Comparison of ENCODE assay signal across 14 cellular contexts in the genomic region with DNA sequence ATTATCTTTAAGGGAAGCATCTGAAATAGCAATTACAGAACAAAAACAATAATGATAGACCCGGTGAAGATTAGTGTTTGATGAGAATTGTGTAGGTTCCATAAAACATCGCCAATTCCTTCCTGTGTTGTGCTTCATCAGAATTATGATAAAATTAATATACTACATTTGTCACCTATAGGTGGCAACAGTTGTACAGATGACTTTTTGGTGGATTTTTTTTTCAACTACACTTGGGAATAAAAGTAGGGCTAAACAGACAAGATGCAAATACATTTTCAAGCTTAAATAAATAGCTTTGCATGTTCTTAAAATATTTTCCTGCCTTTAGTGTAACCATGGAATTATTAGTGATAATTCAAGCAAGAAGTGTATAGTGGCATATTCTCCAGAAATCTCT. TPM values are rescaled to one million over a fixed set of nuclear protein-coding genes. Genes with fewer than 3 reads are reported as not detected.
DNase-seq lines count a peak whose midpoint lies in the region; ATAC-seq, FAIRE-seq and TF ChIP-seq lines count a peak whose summit lies in the region.
"Had no signal": no experiment of that assay in that cellular context is flagged by ENCODE, and none has a peak within 500 bp of the region (broad histone marks: within the 10 kb centered on the region; RNA-seq: fewer than 3 reads in every experiment).

No MANE protein-coding gene starts in this region.

- dilution Hi-C loops in IMR-90 (cut with HindIII; ENCODE audit: low sequenced_read_pairs, unreplicated experiment) = no loop called here

- in situ Hi-C loops in IMR-90 (cut with MboI; ENCODE audit: low sequenced_read_pairs) (no loop called here), SK-MEL-5 (cut with HindIII; ENCODE audit: low pct_unique_long_range_greater_than_20kb, low sequenced_read_pairs) (loop anchor here (25.0 kb wide), 1 partner anchor 160 kb away; no protein-coding TSS in a partner anchor)

- H3K23ac ChIP-seq in IMR-90 (ENCODE audit: low read depth, low read length) = no peak overlapping the region

- no peak overlapping the region for H4K91ac ChIP-seq in IMR-90 (ENCODE audit: insufficient read depth, low read depth, low read length)

- no peak overlapping the region for H3K18ac ChIP-seq in IMR-90 (ENCODE audit: low read depth, low read length)

- H3K27me3 Mint-ChIP-seq in glutamatergic neuron (ENCODE audit: unreplicated experiment) = no peaks in the 10 kb centered on the region
- peaks cover 81% of the 10 kb centered on the region for H3K27me3 Mint-ChIP-seq in WTC11 (ENCODE audit: low read depth)

- TF ChIP-seq POLR2A in IMR-90 (IDR thresholded peaks at IDR 0.05; ENCODE audit: low read depth, low read length) = no peak

- H2AK9ac ChIP-seq in IMR-90 (replicated peaks; ENCODE audit: low read depth, low read length, poor library complexity) = no peak overlapping the region

- H3K4me3 Mint-ChIP-seq in glutamatergic neuron (ENCODE audit: unreplicated experiment) (no peak overlapping the region), WTC11 (no peak overlapping the region)
- H3K4me3 Mint-ChIP-seq: activated naive CD8-positive, alpha-beta T cell; CD4-positive, CD25-positive, alpha-beta regulatory T cell had no signal

- H2AFZ ChIP-seq in IMR-90 (replicated peaks; ENCODE audit: low read length, poor library complexity) = no peak overlapping the region

- peaks cover 5% of the 10 kb centered on the region; the same call in 1 of the 2 replicates for H3K4me1 ChIP-seq in IMR-90 (ENCODE audit: control insufficient read depth, insufficient read depth, low read length)

- H3K9ac ChIP-seq in IMR-90 (ENCODE audit: low read depth, low read length) = no peak overlapping the region

- H2AK5ac ChIP-seq in IMR-90 (ENCODE audit: low read depth, low read length) = no peak overlapping the region

- H3K27me3 ChIP-seq in IMR-90 (ENCODE audit: control insufficient read depth, insufficient read depth, low read length) = no peaks in the 10 kb centered on the region

- no peaks in the 10 kb centered on the region for H3K36me3 Mint-ChIP-seq in glutamatergic neuron (ENCODE audit: unreplicated experiment)
- no peaks in the 10 kb centered on the region for H3K36me3 Mint-ChIP-seq in WTC11
- H3K36me3 Mint-ChIP-seq: activated naive CD8-positive, alpha-beta T cell; CD4-positive, CD25-positive, alpha-beta regulatory T cell had no signal

- intact Hi-C loops in IMR-90 (cut with micrococcal nuclease) = loop anchor here (10.0 kb wide), 1 partner anchor 1168 kb away; no protein-coding TSS in a partner anchor

- no TSS peak for BruUV-seq in IMR-90 (replicated peaks; lab: Mats Ljungman, UMichigan)

- peaks cover 0 to 15% of the 10 kb centered on the region in 2 experiments; a peak in 2 of 4 replicates for H3K79me1 ChIP-seq in IMR-90 (ENCODE audit: low read depth in 1 of 2, low read length in 2 of 2)

- no peak overlapping the region for H3K27ac ChIP-seq in IMR-90 (ENCODE audit: insufficient read depth, low read length)

- H4K20me1 ChIP-seq in IMR-90 (ENCODE audit: insufficient read depth, low read length) = no peaks in the 10 kb centered on the region

- no peak overlapping the region for H2BK15ac ChIP-seq in IMR-90 (ENCODE audit: low read depth, low read length)

- no peaks in the 10 kb centered on the region for H3K9me3 ChIP-seq in IMR-90 (ENCODE audit: control insufficient read depth, insufficient read depth, low read length)

- no peak overlapping the region for H4K5ac ChIP-seq in IMR-90 (ENCODE audit: low read depth, low read length)

- H3K4me3 ChIP-seq in IMR-90 (ENCODE audit: insufficient read depth, low read depth, low read length) = no peak overlapping the region

- TF ChIP-seq RAD21 in IMR-90 (IDR thresholded peaks at IDR 0.05; ENCODE audit: low read length) = peak; percentile 19; the same call in 1 of the 2 replicates

- DNase-seq in D721Med (ENCODE audit: insufficient read length, low spot score) = no peak
- no peak for DNase-seq in IMR-90
- DNase-seq in SK-MEL-5 (ENCODE audit: low read depth, low spot score) = peak; percentile 32
- no peak for DNase-seq in glutamatergic neuron
- DNase-seq in GM03348 (ENCODE audit: low spot score) = no peak
- no peak for DNase-seq in NCI-H774 (lab: John Stamatoyannopoulos, UW)
- no peak for DNase-seq in WTC11 (ENCODE audit: low spot score)
- DNase-seq: activated CD8-positive, alpha-beta memory T cell treated with anti-CD3 and anti-CD28 coated beads, Interleukin-2, amount 50 U/mL, for 4 hours; CD4-positive, CD25-positive, alpha-beta regulatory T cell; mesendoderm; MV-4-11; small intestine had no signal

- no peak overlapping the region for H3K4me2 ChIP-seq in IMR-90 (ENCODE audit: low read depth, low read length)

- H4K8ac ChIP-seq in IMR-90 (ENCODE audit: low read depth in 2 of 2, low read length in 2 of 2) = no peak overlapping the region

- ATAC-seq in IMR-90 (ENCODE audit: low read depth) (no peak), WTC11 (no peak)
- ATAC-seq: esophagus mucosa had no signal

- H3K56ac ChIP-seq in IMR-90 (ENCODE audit: extremely low read depth, insufficient read depth, low read length) = no peak overlapping the region

- H3K4me1 Mint-ChIP-seq in glutamatergic neuron (ENCODE audit: low read depth, unreplicated experiment) (peaks cover 2% of the 10 kb centered on the region), WTC11 (no peaks in the 10 kb centered on the region)
- H3K4me1 Mint-ChIP-seq: CD4-positive, CD25-positive, alpha-beta regulatory T cell had no signal

- H3K27ac Mint-ChIP-seq in glutamatergic neuron (ENCODE audit: unreplicated experiment) = no peak overlapping the region
- no peak overlapping the region for H3K27ac Mint-ChIP-seq in WTC11
- H3K27ac Mint-ChIP-seq: activated naive CD8-positive, alpha-beta T cell; CD4-positive, CD25-positive, alpha-beta regulatory T cell had no signal

- TF ChIP-seq CTCF in D721Med (IDR thresholded peaks at IDR 0.05; ENCODE audit: insufficient read depth, missing control alignments) (peak; percentile 36), IMR-90 (conservative IDR thresholded peaks at IDR 0.05; ENCODE audit: low read depth, low read length) (peak; percentile 27; the same call in 1 of the 2 replicates), glutamatergic neuron (IDR thresholded peaks at IDR 0.05; ENCODE audit: partially characterized antibody, unreplicated experiment) (peak; percentile 32), WTC11 (IDR thresholded peaks at IDR 0.05) (no peak)

- H3K36me3 ChIP-seq in IMR-90 (ENCODE audit: control insufficient read depth, insufficient read depth, low read length) = no peaks in the 10 kb centered on the region

- H3K9me3 Mint-ChIP-seq in glutamatergic neuron (ENCODE audit: unreplicated experiment) (no peaks in the 10 kb centered on the region), WTC11 (no peaks in the 10 kb centered on the region)

- H3K4ac ChIP-seq in IMR-90 (ENCODE audit: low read depth, low read length) = no peak overlapping the region

- POLR2A ChIA-PET in IMR-90 (lab: Charles Lee; ENCODE audit: unreplicated experiment) (no interaction called here), WTC11 (lab: Charles Lee) (no interaction called here)

- H2BK20ac ChIP-seq in IMR-90 (ENCODE audit: low read depth, low read length) = no peak overlapping the region; the same call in 1 of the 2 replicates

- no peak overlapping the region; the same call in 1 of the 2 replicates for H2BK120ac ChIP-seq in IMR-90 (ENCODE audit: low read depth, low read length)

- no peak overlapping the region for H3K14ac ChIP-seq in IMR-90 (replicated peaks; ENCODE audit: low read depth, low read length)

- no peak for FAIRE-seq in D721Med (lab: Jason Lieb, UNC)
- FAIRE-seq: small intestine had no signal

- peaks cover 4% of the 10 kb centered on the region; the same call in 1 of the 2 replicates for H3K9me1 ChIP-seq in IMR-90 (ENCODE audit: insufficient read depth, low read length)

- no CpG with 5 or more reads among the region's 2 CpGs for WGBS in IMR-90 (ENCODE audit: extremely low coverage in 2 of 2, insufficient read length in 1 of 2), 2 experiments

- CTCF ChIA-PET in IMR-90 (lab: Yijun Ruan, JAX) = no interaction called here
- CTCF ChIA-PET in WTC11 (lab: Charles Lee) = interaction anchor here (1.3 kb wide), 1 partner anchor 26 kb away, joined by 3 read pairs; no protein-coding TSS in a partner anchor

- H2BK5ac ChIP-seq in IMR-90 (ENCODE audit: low read depth, low read length, poor library complexity, severe bottlenecking) = no peak overlapping the region

TF ChIP-seq in IMR-90, 13 proteins besides CTCF, POLR2A, EP300 and RAD21:
- TF ChIP-seq SMC3 (IDR thresholded peaks at IDR 0.05; ENCODE audit: low read depth, low read length) (peak; percentile 20; the same call in 1 of the 2 replicates), RFX5 (IDR thresholded peaks at IDR 0.05; ENCODE audit: low read depth, low read length) (no peak)

TF ChIP-seq in WTC11, 78 proteins besides CTCF, POLR2A, EP300 and RAD21 (continues in another document):
- no peak for TF ChIP-seq USF2 (CRISPR knock-in tag; IDR thresholded peaks at IDR 0.05)
- TF ChIP-seq ETV6 (CRISPR knock-in tag; IDR thresholded peaks at IDR 0.05) = no peak
- TF ChIP-seq MAX (CRISPR knock-in tag; IDR thresholded peaks at IDR 0.05) = no peak
- no peak for TF ChIP-seq GTF2I (CRISPR knock-in tag; conservative IDR thresholded peaks at IDR 0.05)
- no peak for TF ChIP-seq ESRRA (CRISPR knock-in tag; IDR thresholded peaks at IDR 0.05; ENCODE audit: borderline replicate concordance)
- no peak for TF ChIP-seq NR3C1 (CRISPR knock-in tag; conservative IDR thresholded peaks at IDR 0.05; ENCODE audit: low read depth)
- TF ChIP-seq ZNF232 (CRISPR knock-in tag; IDR thresholded peaks at IDR 0.05) = no peak
- no peak for TF ChIP-seq MYBL2 (CRISPR knock-in tag; IDR thresholded peaks at IDR 0.05)

RNA-seq across cellular contexts. Expression of gene LYPD1, which starts 7.0 kb away (rescaled TPM):
- total RNA-seq in IMR-90 (2012; rRNA removed) = 79.7 and 87.6 TPM in 2 replicates
- 66.1 and 66.2 TPM in 2 replicates for polyA plus RNA-seq in IMR-90 (2012; rRNA removed)
- 63.3 and 78.3 TPM in 2 replicates for polyA plus RNA-seq in IMR-90 (2012; cell fraction: cytosol; rRNA removed)
- 22.6 and 25.5 TPM in 2 replicates for polyA plus RNA-seq in IMR-90 (2012; cell fraction: nucleus; rRNA removed; ENCODE audit: low replicate concordance)
- total RNA-seq in SK-MEL-5 (2014; rRNA removed; shearing (Covaris generic)) = 28.8 and 31.4 TPM in 2 replicates
- 28.7 and 33.9 TPM in 2 replicates for polyA plus RNA-seq in SK-MEL-5 (2015; cell fraction: cytosol; rRNA removed)
- 3.2 and 5.7 TPM in 2 replicates for polyA plus RNA-seq in SK-MEL-5 (2015; cell fraction: nucleus; rRNA removed)
- 1.1 TPM for total RNA-seq in glutamatergic neuron (ENCODE audit: unreplicated experiment)
- 2.8 to 4.7 TPM (median 4.1 TPM) in 3 replicates for total RNA-seq in WTC11 (2021)
- total RNA-seq: CD4-positive, CD25-positive, alpha-beta regulatory T cell had no signal
- polyA plus RNA-seq: CD4-positive, CD25-positive, alpha-beta regulatory T cell had no signal
